In genomic region chr22:43170131-43170480, GRCh38 we compare ENCODE assay signal across 13 cellular contexts. TPM values are rescaled to one million over a fixed set of nuclear protein-coding genes. Genes with fewer than 3 reads are reported as not detected.
DNase-seq lines count a peak whose midpoint lies in the region; ATAC-seq and TF ChIP-seq lines count a peak whose summit lies in the region.
"Had no signal": no experiment of that assay in that cellular context is flagged by ENCODE, and none has a peak within 500 bp of the region (broad histone marks: within the 10 kb centered on the region; RNA-seq: fewer than 3 reads in every experiment).

No MANE protein-coding gene starts in this region.

- peaks cover 5% of the 10 kb centered on the region; the same call in 1 of the 2 replicates for H3K36me3 ChIP-seq in Loucy (ENCODE audit: insufficient read depth, low read length)
- peaks cover 22% of the 10 kb centered on the region for H3K36me3 ChIP-seq in mucosa of stomach (ENCODE audit: control insufficient read depth, insufficient read depth, low read length)

- POLR2A ChIA-PET in WTC11 (lab: Charles Lee) = interaction anchor here (0.6 kb wide), 1 partner anchor 296 kb away, joined by 3 read pairs; no protein-coding TSS in a partner anchor

- H3K4me1 ChIP-seq in Loucy (ENCODE audit: insufficient read depth, low read length, poor library complexity, severe bottlenecking) (peaks cover 26% of the 10 kb centered on the region), mucosa of stomach (ENCODE audit: control insufficient read depth, insufficient read depth, low read length) (peaks cover 48% of the 10 kb centered on the region)

- H3K27me3 Mint-ChIP-seq in activated naive CD4-positive, alpha-beta T cell treated with anti-CD3 and anti-CD28 coated beads, Interleukin-2, amount 10 ng/mL, durations not matched to agents 7 days and 5 days = no peaks in the 10 kb centered on the region
- no peaks in the 10 kb centered on the region for H3K27me3 Mint-ChIP-seq in WTC11 (ENCODE audit: low read depth)
- H3K27me3 Mint-ChIP-seq: B cell had no signal

- H3K4me2 ChIP-seq in Loucy (ENCODE audit: low read depth, low read length, poor library complexity, severe bottlenecking) = peak overlapping the region; percentile 71

- H2AFZ ChIP-seq in Loucy (ENCODE audit: low read length) = no peak overlapping the region

- H3K79me2 ChIP-seq in Loucy (ENCODE audit: insufficient read depth, low read length) = no peaks in the 10 kb centered on the region

- peak overlapping the region; percentile 45 for H3K27ac Mint-ChIP-seq in activated naive CD4-positive, alpha-beta T cell treated with anti-CD3 and anti-CD28 coated beads, Interleukin-2, amount 10 ng/mL, durations not matched to agents 7 days and 5 days
- peak overlapping the region; percentile 53; the same call in 1 of the 2 replicates for H3K27ac Mint-ChIP-seq in WTC11
- H3K27ac Mint-ChIP-seq: B cell; CD8-positive, alpha-beta T cell had no signal

- no peaks in the 10 kb centered on the region for H3K27me3 ChIP-seq in Loucy (ENCODE audit: insufficient read depth, low read length, poor library complexity, severe bottlenecking)
- no peaks in the 10 kb centered on the region for H3K27me3 ChIP-seq in mucosa of stomach (ENCODE audit: control insufficient read depth, insufficient read depth, low read length)
- H3K27me3 ChIP-seq: BLaER1 treated with 17β-estradiol and CSF1 and Interleukin-3, amounts not matched to agents 10 nM and 100 nM had no signal

- no peak for DNase-seq in activated naive CD4-positive, alpha-beta T cell treated with anti-CD3 and anti-CD28 coated beads, Interleukin-2, amount 10 ng/mL, durations not matched to agents 7 days and 5 days
- DNase-seq in activated naive CD4-positive, alpha-beta T cell (lab: John Stamatoyannopoulos, UW) = no peak
- DNase-seq in WTC11 (ENCODE audit: low spot score) (no peak), NCI-H2196 treated with DMSO at 0.1 percent for 48 hours (lab: John Stamatoyannopoulos, UW; ENCODE audit: unreplicated experiment) (no peak)
- DNase-seq: Calu3; CD8-positive, alpha-beta T cell; GF-D8; H9 had no signal

- H3K9ac ChIP-seq in Loucy (ENCODE audit: low read depth, low read length, poor library complexity, severe bottlenecking) (peak overlapping the region; percentile 56), mucosa of stomach (ENCODE audit: low read length) (peak overlapping the region; percentile 47)

- no peaks in the 10 kb centered on the region for H4K20me1 ChIP-seq in Loucy (ENCODE audit: insufficient read depth, low read length, poor library complexity, severe bottlenecking)

- TF ChIP-seq CTCF in Loucy (conservative IDR thresholded peaks at IDR 0.05; ENCODE audit: low read length) = no peak
- TF ChIP-seq CTCF in WTC11 (IDR thresholded peaks at IDR 0.05) = no peak

- H3K4me3 ChIP-seq in Loucy (ENCODE audit: low read length, poor library complexity, severe bottlenecking) (no peak overlapping the region), mucosa of stomach (ENCODE audit: low read length) (no peak overlapping the region)
- H3K4me3 ChIP-seq: BLaER1 treated with 17β-estradiol and CSF1 and Interleukin-3, amounts not matched to agents 10 nM and 100 nM had no signal

- ATAC-seq in WTC11 (no peak), GM18498 (IDR thresholded peaks at IDR 0.05; ENCODE audit: unreplicated experiment) (no peak)
- ATAC-seq: CD8-positive, alpha-beta T cell had no signal

- H3K36me3 Mint-ChIP-seq in activated naive CD4-positive, alpha-beta T cell treated with anti-CD3 and anti-CD28 coated beads, Interleukin-2, amount 10 ng/mL, durations not matched to agents 7 days and 5 days = peaks cover 12% of the 10 kb centered on the region
- peaks cover 44% of the 10 kb centered on the region for H3K36me3 Mint-ChIP-seq in WTC11

- H3K9me2 ChIP-seq in Loucy (replicated peaks; ENCODE audit: low read depth, low read length) = no peaks in the 10 kb centered on the region

- H3K9me3 ChIP-seq in Loucy (ENCODE audit: insufficient read depth, low read depth, low read length) = no peaks in the 10 kb centered on the region
- H3K9me3 ChIP-seq in mucosa of stomach (ENCODE audit: control insufficient read depth, low read length) = no peaks in the 10 kb centered on the region
- H3K9me3 ChIP-seq: BLaER1 treated with 17β-estradiol and CSF1 and Interleukin-3, amounts not matched to agents 10 nM and 100 nM had no signal

- CTCF ChIA-PET in activated naive CD4-positive, alpha-beta T cell treated with anti-CD3 and anti-CD28 coated beads, Interleukin-2, amount 10 ng/mL, durations not matched to agents 7 days and 5 days (lab: Charles Lee) = no interaction called here
- CTCF ChIA-PET in WTC11 (lab: Charles Lee) = interaction anchor here (1.8 kb wide), 1 partner anchor 59 kb away, joined by 6 read pairs; no protein-coding TSS in a partner anchor

- H3F3A ChIP-seq in Loucy (ENCODE audit: low read depth) = no peaks in the 10 kb centered on the region

- no peaks in the 10 kb centered on the region for H3K9me3 Mint-ChIP-seq in activated naive CD4-positive, alpha-beta T cell treated with anti-CD3 and anti-CD28 coated beads, Interleukin-2, amount 10 ng/mL, durations not matched to agents 7 days and 5 days
- no peaks in the 10 kb centered on the region for H3K9me3 Mint-ChIP-seq in WTC11
- H3K9me3 Mint-ChIP-seq: CD8-positive, alpha-beta T cell; H9 had no signal

- no peak overlapping the region for H3K4me3 Mint-ChIP-seq in activated naive CD4-positive, alpha-beta T cell treated with anti-CD3 and anti-CD28 coated beads, Interleukin-2, amount 10 ng/mL, durations not matched to agents 7 days and 5 days
- H3K4me3 Mint-ChIP-seq in WTC11 = no peak overlapping the region
- H3K4me3 Mint-ChIP-seq: B cell; CD8-positive, alpha-beta T cell; H9 had no signal

- peaks cover 7% of the 10 kb centered on the region for H3K4me1 Mint-ChIP-seq in activated naive CD4-positive, alpha-beta T cell treated with anti-CD3 and anti-CD28 coated beads, Interleukin-2, amount 10 ng/mL, durations not matched to agents 7 days and 5 days
- no peaks in the 10 kb centered on the region for H3K4me1 Mint-ChIP-seq in WTC11
- H3K4me1 Mint-ChIP-seq: B cell, H9 had no signal

TF ChIP-seq in WTC11, 78 proteins besides CTCF, POLR2A, EP300 and RAD21:
- TF ChIP-seq TP53 (CRISPR knock-in tag; IDR thresholded peaks at IDR 0.05) = no peak
- TF ChIP-seq CDX4 (CRISPR knock-in tag; IDR thresholded peaks at IDR 0.05; ENCODE audit: borderline replicate concordance) = no peak
- TF ChIP-seq CBFB (CRISPR knock-in tag; IDR thresholded peaks at IDR 0.05; ENCODE audit: low read depth) = no peak
- TF ChIP-seq ZNF532 (CRISPR knock-in tag; IDR thresholded peaks at IDR 0.05; ENCODE audit: borderline replicate concordance) = no peak
- TF ChIP-seq ZNF396 (CRISPR knock-in tag; IDR thresholded peaks at IDR 0.05; ENCODE audit: borderline replicate concordance) = no peak
TF ChIP-seq in WTC11: peak in this region for 0.

RNA-seq across cellular contexts. Expression of gene TTLL12, which starts 16.8 kb away (rescaled TPM):
- 129 to 134 TPM (median 129 TPM) in 3 replicates for total RNA-seq in WTC11 (2021)

RNA-seq across cellular contexts. Expression of gene TSPO, which starts 18.7 kb away (rescaled TPM):
- 21.9 to 28.6 TPM (median 23.8 TPM) in 3 replicates for total RNA-seq in WTC11 (2021)

RNA-seq across cellular contexts. Expression of gene MCAT, which starts 26.9 kb away (rescaled TPM):
- total RNA-seq in WTC11 (2021) = 16.2 to 18.5 TPM (median 16.6 TPM) in 3 replicates

RNA-seq across cellular contexts. Expression of gene BIK, which starts 59.6 kb away (rescaled TPM):
- total RNA-seq in WTC11 (2021) = 3.0 to 3.9 TPM (median 3.2 TPM) in 3 replicates
